In genomic region chr18:56641714-56642331, GRCh38 we compare ENCODE assay signal across 20 cellular contexts. TPM values are rescaled to one million over a fixed set of nuclear protein-coding genes. Genes with fewer than 3 reads are reported as not detected.
DNase-seq lines count a peak whose midpoint lies in the region; ATAC-seq, FAIRE-seq and TF ChIP-seq lines count a peak whose summit lies in the region.
"Had no signal": no experiment of that assay in that cellular context is flagged by ENCODE, and none has a peak within 500 bp of the region (broad histone marks: within the 10 kb centered on the region; RNA-seq: fewer than 3 reads in every experiment).

No MANE protein-coding gene starts in this region.

- TF ChIP-seq RAD21 in HCT116 (IDR thresholded peaks at IDR 0.05; ENCODE audit: low read depth): no peak

- CTCF ChIA-PET in HCT116 (lab: Charles Lee): no interaction called here

- TF ChIP-seq CTCF in HCT116 (IDR thresholded peaks at IDR 0.05 in 2 of 3, conservative IDR thresholded peaks at IDR 0.05 in 1 of 3; ENCODE audit: borderline replicate concordance in 1 of 3, insufficient read depth in 1 of 3, low read depth in 2 of 3, low read length in 2 of 3) (no peak), astrocyte of the cerebellum (IDR thresholded peaks at IDR 0.05; ENCODE audit: low read depth, low read length, missing control alignments) (no peak), foreskin fibroblast (IDR thresholded peaks at IDR 0.05; ENCODE audit: low read depth, low read length) (no peak)

- in situ Hi-C loops in astrocyte of the cerebellum (cut with HindIII; ENCODE audit: low sequenced_read_pairs): no loop called here

- intact Hi-C loops in HCT116 (cut with micrococcal nuclease): no loop called here

- H3K79me2 ChIP-seq in ACC112 (ENCODE audit: control insufficient read depth, insufficient read depth, low read length, unreplicated experiment) (peaks cover 15% of the 10 kb centered on the region), HCT116 (ENCODE audit: insufficient read depth, low read length) (peaks cover 15% of the 10 kb centered on the region)

- H3K9me3 ChIP-seq in HCT116 (ENCODE audit: control insufficient read depth in 1 of 2, insufficient read depth in 1 of 2, low read depth in 1 of 2, low read length in 2 of 2): no peaks in the 10 kb centered on the region
- H3K9me3 ChIP-seq: psoas muscle, stomach, uterus had no signal

- no peak for TF ChIP-seq POLR2A in HCT116 (IDR thresholded peaks at IDR 0.05; ENCODE audit: borderline replicate concordance, extremely low read depth, insufficient read depth, insufficient read length)

- peak overlapping the region; percentile 14; the same call in 1 of the 2 replicates for H3K4me2 ChIP-seq in HCT116 (ENCODE audit: low read length)
- H3K4me2 ChIP-seq: GM23338 had no signal

- H4K20me1 ChIP-seq in HCT116 (ENCODE audit: insufficient read depth): no peaks in the 10 kb centered on the region

- POLR2A ChIA-PET in HCT116 (lab: Charles Lee): interaction anchor here (1.2 kb wide), 1 partner anchor 9 kb away, joined by 3 read pairs; the partner anchor contains the start of gene WDR7

- H2AFZ ChIP-seq in ACC112 (ENCODE audit: low read length, unreplicated experiment): peak overlapping the region; percentile 35
- H2AFZ ChIP-seq in HCT116 (ENCODE audit: low read depth, low read length, poor library complexity, severe bottlenecking): no peak overlapping the region
- H2AFZ ChIP-seq: GM23338 had no signal

- H3K9ac ChIP-seq in HCT116 (ENCODE audit: low read length): no peak overlapping the region

- H3K4me1 ChIP-seq in ACC112 (ENCODE audit: control insufficient read depth, insufficient read depth, low read length, unreplicated experiment) (peaks cover 17% of the 10 kb centered on the region), HCT116 (ENCODE audit: control insufficient read depth in 1 of 2, insufficient read depth in 2 of 2, low read length in 2 of 2) (peaks cover 6 to 23% of the 10 kb centered on the region in 2 experiments; a peak in 3 of 4 replicates)
- H3K4me1 ChIP-seq: uterus had no signal

- H3K36me3 ChIP-seq in ACC112 (ENCODE audit: insufficient read depth, low read length) (no peaks in the 10 kb centered on the region), HCT116 (ENCODE audit: control insufficient read depth in 1 of 2, insufficient read depth in 2 of 2, low read length in 2 of 2) (no peaks in the 10 kb centered on the region)
- H3K36me3 ChIP-seq: stomach, uterus had no signal

- H3K9me2 ChIP-seq in HCT116 (ENCODE audit: insufficient read depth): no peaks in the 10 kb centered on the region

- BruUV-seq in HCT116 (replicated peaks; lab: Mats Ljungman, UMichigan): no TSS peak

- FAIRE-seq in RCC 7860 (lab: Jason Lieb, UNC): no peak
- FAIRE-seq: GM12878 had no signal

- H3K27me3 ChIP-seq in ACC112 (ENCODE audit: insufficient read depth, low read length) (no peaks in the 10 kb centered on the region), HCT116 (ENCODE audit: insufficient read depth, low read length) (no peaks in the 10 kb centered on the region)
- H3K27me3 ChIP-seq: stomach, uterus had no signal

- ATAC-seq in HCT116 (no peak), HG03354 (IDR thresholded peaks at IDR 0.05; ENCODE audit: poor library complexity, severe bottlenecking, unreplicated experiment) (no peak), GM18870 (IDR thresholded peaks at IDR 0.05; ENCODE audit: unreplicated experiment) (no peak)
- ATAC-seq: activated CD8-positive, alpha-beta T cell treated with anti-CD3 and anti-CD28 coated beads for 36 hours; GM12878; GM23338; natural killer cell; psoas muscle had no signal

- DNase-seq in HCT116 (ENCODE audit: low read depth, low spot score) (no peak), astrocyte of the cerebellum (ENCODE audit: low read depth) (peak; percentile 27), foreskin fibroblast (peak; percentile 27 to 56), RCC 7860 (ENCODE audit: low spot score) (no peak)
- no peak for DNase-seq in activated effector memory CD4-positive, alpha-beta T cell treated with Interleukin-2 at 50 U/mL for 16 hours
- DNase-seq: ACHN; activated CD8-positive, alpha-beta T cell treated with anti-CD3 and anti-CD28 coated beads for 36 hours; CD4-positive, alpha-beta memory T cell; natural killer cell; NCI-H526 treated with DMSO at 0.1 percent for 48 hours; OCI-M1; psoas muscle; stomach; uterus had no signal

- H3K4me3 ChIP-seq in ACC112 (ENCODE audit: low read depth, low read length) (no peak overlapping the region), HCT116 (replicated peaks in 1 of 2; ENCODE audit: low read depth in 1 of 2, low read length in 2 of 2) (no peak overlapping the region), astrocyte of the cerebellum (ENCODE audit: low read depth, low read length) (no peak overlapping the region), foreskin fibroblast (ENCODE audit: low read depth in 1 of 2, low read length in 2 of 2) (no peak overlapping the region)
- H3K4me3 ChIP-seq: GM12878, GM23338, psoas muscle, stomach, uterus had no signal

- H3K27ac ChIP-seq in ACC112 (ENCODE audit: low read depth, low read length) (peak overlapping the region; percentile 19; the same call in 1 of the 2 replicates), HCT116 (ENCODE audit: low read depth, low read length) (no peak overlapping the region)
- H3K27ac ChIP-seq: psoas muscle, stomach, uterus, VCaP had no signal

- RAD21 ChIA-PET in HCT116 (lab: Charles Lee; ENCODE audit: low non-redundant PET in 1 of 2, low total read pairs in 2 of 2, uncharacterized antibody in 2 of 2, unreplicated experiment in 2 of 2): no interaction called here

TF ChIP-seq in HCT116, 20 proteins besides CTCF, POLR2A, EP300 and RAD21:
- TF ChIP-seq SRF (IDR thresholded peaks at IDR 0.05; ENCODE audit: low read depth) (no peak), ATF3 (IDR thresholded peaks at IDR 0.05) (no peak)

RNA-seq across cellular contexts. Expression of gene TXNL1, which starts 3.4 kb away (rescaled TPM):
- total RNA-seq in HCT116 (2021; ENCODE audit: unreplicated experiment): 86.5 TPM
- 42.1 and 60.2 TPM in 2 replicates for polyA plus RNA-seq in HCT116 (2012)

RNA-seq across cellular contexts. Expression of gene WDR7, which starts 9.3 kb away (rescaled TPM):
- 11.5 TPM for total RNA-seq in HCT116 (2021; ENCODE audit: unreplicated experiment)
- polyA plus RNA-seq in HCT116 (2012): 4.5 and 5.9 TPM in 2 replicates

Comparison
In these comparisons a context has a peak if more than half of its experiments do, and no peak if none do; other contexts are left out.
1. DNase-seq: peak in astrocyte of the cerebellum (single experiment) and foreskin fibroblast (2 of 2); none in HCT116 (single experiment), RCC 7860 (single experiment) and activated effector memory CD4-positive, alpha-beta T cell treated with Interleukin-2 at 50 U/mL for 16 hours (single experiment).